Comparison of ENCODE assay signal across 8 cellular contexts in the genomic region with DNA sequence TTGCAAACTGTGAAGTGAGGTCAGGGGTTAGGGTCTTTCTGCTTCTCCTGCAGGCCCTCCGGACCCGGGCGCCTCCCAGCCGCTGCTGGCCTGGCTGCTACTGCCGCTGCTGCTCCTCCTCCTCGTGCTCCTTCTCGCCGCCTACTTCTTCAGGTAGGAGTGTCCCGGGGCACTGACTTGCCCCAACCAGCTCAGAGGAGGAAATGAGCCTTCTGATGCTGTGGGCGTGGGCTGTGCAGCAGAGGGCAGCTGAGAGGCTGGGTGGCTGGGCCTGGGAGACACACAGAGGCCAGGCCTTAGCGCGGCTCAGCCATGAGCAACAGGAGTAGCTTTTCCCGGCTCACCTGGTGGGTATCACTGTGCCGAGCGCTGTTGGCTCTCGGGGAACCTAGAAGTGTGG.
A peak's percentile ranks its signal among the peaks of the same experiment; 100 is the strongest.
DNase-seq lines count a peak whose midpoint lies in the region; ATAC-seq and TF ChIP-seq lines count a peak whose summit lies in the region.

No MANE protein-coding gene starts in this region.

- no peaks in the 10 kb centered on the region for H4K20me1 ChIP-seq in SU-DHL-6 (ENCODE audit: low read depth, low read length)

- peaks cover 26% of the 10 kb centered on the region for H3K36me3 Mint-ChIP-seq in activated naive CD8-positive, alpha-beta T cell treated with anti-CD3 and anti-CD28 coated beads for 36 hours
- H3K36me3 Mint-ChIP-seq in immature natural killer cell, result peaks cover 14 to 35% (median 18%) of the 10 kb centered on the region in 3 donors

- H3K9me3 Mint-ChIP-seq in activated naive CD8-positive, alpha-beta T cell treated with anti-CD3 and anti-CD28 coated beads for 36 hours, result no peaks in the 10 kb centered on the region
- H3K9me3 Mint-ChIP-seq in immature natural killer cell, result no peaks in the 10 kb centered on the region

- no peaks in the 10 kb centered on the region for H3K9me2 ChIP-seq in SU-DHL-6 (replicated peaks; ENCODE audit: insufficient read depth, low read length)

- H3K79me2 ChIP-seq in SU-DHL-6 (ENCODE audit: insufficient read depth, low read length), result no peaks in the 10 kb centered on the region

- peaks cover 5% of the 10 kb centered on the region; the same call in 1 of the 2 replicates for H3F3A ChIP-seq in SU-DHL-6 (ENCODE audit: insufficient read depth)

- no peak for TF ChIP-seq CTCF in SU-DHL-6 (IDR thresholded peaks at IDR 0.05; ENCODE audit: insufficient read depth, low read length, poor library complexity, severe bottlenecking)

- peak overlapping the region; percentile 90 for H3K27ac Mint-ChIP-seq in activated naive CD8-positive, alpha-beta T cell treated with anti-CD3 and anti-CD28 coated beads for 36 hours
- peak overlapping the region; percentile 98 to 99 (median 99) for H3K27ac Mint-ChIP-seq in immature natural killer cell

- peak overlapping the region; percentile 78 for H3K4me2 ChIP-seq in SU-DHL-6 (ENCODE audit: low read depth, low read length, poor library complexity, severe bottlenecking)

- H3K27me3 ChIP-seq in SU-DHL-6 (ENCODE audit: low read length), result no peaks in the 10 kb centered on the region

- peak overlapping the region; percentile 53 for H3K4me3 ChIP-seq in SU-DHL-6 (ENCODE audit: insufficient read depth, low read length, poor library complexity, severe bottlenecking)

- DNase-seq in activated naive CD8-positive, alpha-beta T cell treated with anti-CD3 and anti-CD28 coated beads for 36 hours, result peak; percentile 88
- peak; percentile 87 to 89 (median 89) for DNase-seq in immature natural killer cell
- peak; percentile 84 for DNase-seq in stimulated activated CD4-positive, alpha-beta T cell treated with anti-CD3 and anti-CD28 coated beads, Interleukin-2, amount 100 ng/mL, for 4 hours (ENCODE audit: low read depth)
- DNase-seq in GM03348 (ENCODE audit: low spot score), result no peak
- no peak for DNase-seq in NCI-H345 treated with DMSO at 0.1 percent for 48 hours (lab: John Stamatoyannopoulos, UW; ENCODE audit: unreplicated experiment)

- ATAC-seq in GM18873 (IDR thresholded peaks at IDR 0.05; ENCODE audit: low FRiP score, unreplicated experiment), result peak; percentile 99
- ATAC-seq in HG03095 (IDR thresholded peaks at IDR 0.05; ENCODE audit: unreplicated experiment), result peak; percentile 97

- H3K9me3 ChIP-seq in SU-DHL-6 (ENCODE audit: insufficient read depth, low read length), result no peaks in the 10 kb centered on the region

- H3K36me3 ChIP-seq in SU-DHL-6 (ENCODE audit: low read length), result no peaks in the 10 kb centered on the region

- peak overlapping the region; percentile 72 for H2AFZ ChIP-seq in SU-DHL-6 (ENCODE audit: low read depth, low read length, severe bottlenecking)

- peak overlapping the region; percentile 51 for H3K9ac ChIP-seq in SU-DHL-6 (ENCODE audit: low read length)

- H3K4me1 Mint-ChIP-seq in activated naive CD8-positive, alpha-beta T cell treated with anti-CD3 and anti-CD28 coated beads for 36 hours, result peaks cover 31% of the 10 kb centered on the region
- H3K4me1 Mint-ChIP-seq in immature natural killer cell, result peaks cover 85 to 86% of the 10 kb centered on the region in 2 donors

- peak overlapping the region; percentile 33; the same call in 1 of the 2 replicates for H3K27ac ChIP-seq in SU-DHL-6 (ENCODE audit: low read depth, low read length)

- peak overlapping the region; percentile 89 for H3K4me3 Mint-ChIP-seq in activated naive CD8-positive, alpha-beta T cell treated with anti-CD3 and anti-CD28 coated beads for 36 hours
- H3K4me3 Mint-ChIP-seq in immature natural killer cell, result peak overlapping the region; percentile 88 to 94 (median 92)

- H3K27me3 Mint-ChIP-seq in activated naive CD8-positive, alpha-beta T cell treated with anti-CD3 and anti-CD28 coated beads for 36 hours, result no peaks in the 10 kb centered on the region
- peaks cover 11 to 43% (median 32%) of the 10 kb centered on the region in 3 donors for H3K27me3 Mint-ChIP-seq in immature natural killer cell (ENCODE audit: low read depth in 3 of 3)

Comparison
In these comparisons a context has a peak if more than half of its experiments do, and no peak if none do; other contexts are left out.
1. DNase-seq: peak in activated naive CD8-positive, alpha-beta T cell treated with anti-CD3 and anti-CD28 coated beads for 36 hours (single experiment), immature natural killer cell (3 of 3) and stimulated activated CD4-positive, alpha-beta T cell treated with anti-CD3 and anti-CD28 coated beads, Interleukin-2, amount 100 ng/mL, for 4 hours (single experiment); none in GM03348 (single experiment) and NCI-H345 treated with DMSO at 0.1 percent for 48 hours (single experiment).